8 cellular contexts compared by ENCODE assay signal in the genomic region with DNA sequence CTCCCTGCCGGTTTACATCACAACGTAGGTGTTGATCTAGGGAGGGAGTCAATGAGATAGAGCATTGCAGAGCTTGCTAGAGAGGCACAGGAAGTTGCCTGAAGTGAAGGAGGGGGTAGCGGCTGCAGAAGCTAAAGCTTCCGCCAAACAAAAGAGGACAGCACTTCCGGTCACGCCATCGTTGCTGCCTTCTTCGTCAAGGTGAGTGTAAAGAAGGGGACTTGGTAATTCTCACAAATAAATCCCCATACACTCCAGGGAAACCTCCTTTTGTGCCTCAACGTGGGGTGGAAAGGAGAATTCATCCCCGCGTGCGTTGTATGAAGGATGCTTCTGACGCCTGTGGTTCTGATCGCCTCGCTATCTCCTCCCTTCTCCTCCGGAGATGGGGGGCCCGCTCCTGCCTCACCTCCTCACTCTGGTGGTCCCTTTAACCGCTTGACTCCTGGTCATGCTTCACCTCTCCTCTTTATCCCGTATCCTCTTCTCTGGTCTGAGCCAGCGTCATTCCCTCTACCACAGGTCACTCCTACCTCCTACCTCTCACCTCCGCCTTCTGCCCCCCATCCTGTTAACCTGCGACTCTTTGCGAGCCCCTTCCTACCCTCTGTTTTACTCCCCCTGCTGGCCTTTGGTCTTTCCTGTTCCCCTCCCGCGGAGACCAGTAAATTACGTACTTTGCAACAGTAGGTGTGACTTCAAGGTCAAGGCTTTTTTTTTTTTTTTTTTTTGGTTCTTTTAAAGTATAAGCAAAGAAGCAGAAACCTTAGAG. TPM values are rescaled to one million over a fixed set of nuclear protein-coding genes. Genes with fewer than 3 reads are reported as not detected.
DNase-seq lines count a peak whose midpoint lies in the region; ATAC-seq, FAIRE-seq and TF ChIP-seq lines count a peak whose summit lies in the region.

No MANE protein-coding gene starts in this region.

- peaks cover 21% of the 10 kb centered on the region for H3K4me1 Mint-ChIP-seq in activated naive CD4-positive, alpha-beta T cell treated with anti-CD3 and anti-CD28 coated beads for 36 hours (ENCODE audit: low read depth)
- no peaks in the 10 kb centered on the region for H3K4me1 Mint-ChIP-seq in type B pancreatic cell (ENCODE audit: unreplicated experiment)

- H3K9me3 Mint-ChIP-seq in activated naive CD4-positive, alpha-beta T cell treated with anti-CD3 and anti-CD28 coated beads for 36 hours: no peaks in the 10 kb centered on the region
- H3K9me3 Mint-ChIP-seq in type B pancreatic cell: no peaks in the 10 kb centered on the region

- CTCF ChIA-PET in RWPE1 (lab: Yijun Ruan, JAX): no interaction called here
- CTCF ChIA-PET in activated naive CD4-positive, alpha-beta T cell treated with anti-CD3 and anti-CD28 coated beads for 36 hours (lab: Charles Lee): interaction anchor here (0.6 kb wide), 1 partner anchor 1804 kb away, joined by 3 read pairs; no protein-coding TSS in a partner anchor

- H3K27ac Mint-ChIP-seq in activated naive CD4-positive, alpha-beta T cell treated with anti-CD3 and anti-CD28 coated beads for 36 hours: peak overlapping the region; percentile 97
- H3K27ac Mint-ChIP-seq in type B pancreatic cell: peak overlapping the region; percentile 94

- peak overlapping the region; percentile 98 for H3K4me3 Mint-ChIP-seq in activated naive CD4-positive, alpha-beta T cell treated with anti-CD3 and anti-CD28 coated beads for 36 hours
- peak overlapping the region; percentile 97 for H3K4me3 Mint-ChIP-seq in type B pancreatic cell

- H3K27ac ChIP-seq in RWPE1: peak overlapping the region; percentile 75
- H3K27ac ChIP-seq in pancreas: peak overlapping the region in 2 of 4 donors; percentile 17 to 64

- 1 to 9% methylated on average over 26 of the region's 26 CpGs for WGBS in pancreas, 2 donors

- intact Hi-C loops in activated naive CD4-positive, alpha-beta T cell treated with anti-CD3 and anti-CD28 coated beads for 36 hours (cut with micrococcal nuclease): loop anchor here (1.0 to 5.0 kb wide), 3 partner anchors 60 to 459 kb away; partner anchors contain the start of gene GSPT2
- intact Hi-C loops in head of caudate nucleus (cut with DNase I) (no loop called here), pancreas (cut with DNase I) (no loop called here)

- H3K27me3 ChIP-seq in pancreas: peaks cover 0 to 9% (median 2%) of the 10 kb centered on the region in 4 donors

- DNase-seq in COR-L47 (lab: John Stamatoyannopoulos, UW) (peak; percentile 59), GM20000 (ENCODE audit: low spot score) (peak; percentile 44), HTR-8/SVneo (ENCODE audit: insufficient read length, low spot score) (peak; percentile 19), RWPE1 (ENCODE audit: low spot score) (peak; percentile 14), head of caudate nucleus (peak; percentile 39 to 86 (median 60)), pancreas (peak in 4 of 6 donors; percentile 31 to 60 (median 46)), type B pancreatic cell (ENCODE audit: extremely low spot score, unreplicated experiment) (no peak)
- peak; percentile 70 for DNase-seq in activated naive CD4-positive, alpha-beta T cell treated with anti-CD3 and anti-CD28 coated beads for 36 hours

- POLR2A ChIA-PET in RWPE1 (lab: Yijun Ruan, JAX; ENCODE audit: low non-redundant PET): no interaction called here

- H3K4me1 ChIP-seq in pancreas: peaks cover 0 to 4% (median 0%) of the 10 kb centered on the region in 3 donors

- ATAC-seq in pancreas: peak; percentile 85 to 99 (median 96)

- no peak for FAIRE-seq in HTR-8/SVneo (lab: Jason Lieb, UNC)
- FAIRE-seq in pancreas (lab: Jason Lieb, UNC): peak; percentile 32

- TF ChIP-seq CTCF in GM20000 (IDR thresholded peaks at IDR 0.05; ENCODE audit: extremely low read depth, missing control alignments) (no peak), RWPE1 (conservative IDR thresholded peaks at IDR 0.05; ENCODE audit: low read depth) (peak; percentile 31; the same call in 1 of the 2 replicates), pancreas (IDR thresholded peaks at IDR 0.05) (no peak), type B pancreatic cell (conservative IDR thresholded peaks at IDR 0.05) (peak; percentile 45)

- H3K27me3 Mint-ChIP-seq in activated naive CD4-positive, alpha-beta T cell treated with anti-CD3 and anti-CD28 coated beads for 36 hours (ENCODE audit: low read depth): no peaks in the 10 kb centered on the region
- peaks cover 10% of the 10 kb centered on the region for H3K27me3 Mint-ChIP-seq in type B pancreatic cell

- peak overlapping the region; percentile 4 to 54 (median 40) for H3K4me3 ChIP-seq in pancreas

- peaks cover 10% of the 10 kb centered on the region for H3K36me3 Mint-ChIP-seq in activated naive CD4-positive, alpha-beta T cell treated with anti-CD3 and anti-CD28 coated beads for 36 hours (ENCODE audit: low read depth)
- H3K36me3 Mint-ChIP-seq in type B pancreatic cell: peaks cover 8% of the 10 kb centered on the region

- H3K9me3 ChIP-seq in pancreas: no peaks in the 10 kb centered on the region

- H3K36me3 ChIP-seq in pancreas: no peaks in the 10 kb centered on the region

RNA-seq across cellular contexts. Expression of gene GSPT2, which starts 59.9 kb away (rescaled TPM):
- total RNA-seq in activated naive CD4-positive, alpha-beta T cell treated with anti-CD3 and anti-CD28 coated beads for 36 hours: 1 to 10 TPM; 6.9 to 7.2 TPM
- 1 to 10 TPM; 2.5 to 5.9 (median 3.5) TPM for total RNA-seq in pancreas
- 1 to 10 TPM; 1.6 to 5.4 TPM for polyA plus RNA-seq in pancreas
- total RNA-seq in type B pancreatic cell (ENCODE audit: low replicate concordance): 18.8 and 19.2 TPM in 2 replicates

Comparison
In these comparisons a context has a peak if more than half of its experiments do, and no peak if none do; other contexts are left out.
1. CTCF ChIP-seq: peak in RWPE1 (single experiment) and type B pancreatic cell (single experiment); none in GM20000 (single experiment) and pancreas (0 of 4).